9 cellular contexts compared by ENCODE assay signal in the genomic region with DNA sequence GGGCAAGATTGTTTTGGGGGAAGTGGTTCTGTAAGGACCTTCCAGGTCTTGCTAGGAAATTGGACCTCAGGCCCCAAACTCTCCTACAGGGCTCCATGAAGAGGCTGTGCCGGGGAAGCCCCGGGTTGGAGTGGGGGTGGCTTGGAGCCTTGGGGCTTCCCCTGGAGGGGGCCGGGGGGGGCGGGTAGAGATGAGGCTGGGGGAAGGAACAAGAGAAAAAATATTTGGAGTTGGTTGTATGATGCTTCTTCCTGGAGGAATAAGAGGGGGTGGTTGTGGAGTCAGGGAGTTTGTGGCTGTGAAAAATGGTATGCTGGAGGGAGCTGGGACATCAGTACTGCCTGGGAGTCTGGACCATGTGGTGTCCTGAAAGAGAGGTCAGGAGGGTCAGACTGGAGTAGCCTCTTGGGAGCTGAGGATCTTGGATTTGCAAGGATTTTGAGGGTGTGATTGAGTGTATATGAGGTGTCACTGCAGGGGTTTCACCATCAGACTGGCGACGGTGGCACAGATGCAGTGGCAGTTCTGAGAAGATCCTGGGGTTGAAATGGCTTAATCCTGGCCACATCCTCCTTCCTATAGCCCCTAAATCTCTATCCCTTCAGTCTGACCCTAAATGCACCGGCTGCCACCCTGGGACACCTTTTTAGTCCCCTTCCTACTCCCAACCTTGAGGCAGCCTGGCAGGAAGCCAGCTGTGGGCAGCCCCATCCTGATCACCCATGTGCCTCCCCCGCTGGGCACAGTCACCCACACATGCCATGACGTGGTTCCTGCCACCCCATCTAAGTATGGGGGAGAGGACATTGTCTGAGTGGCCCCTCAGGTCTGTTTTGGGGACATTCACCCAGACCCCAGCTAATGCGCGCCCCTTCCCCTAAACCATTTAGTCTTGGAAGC. TPM values are rescaled to one million over a fixed set of nuclear protein-coding genes. Genes with fewer than 3 reads are reported as not detected.
A peak's percentile ranks its signal among the peaks of the same experiment; 100 is the strongest.
DNase-seq lines count a peak whose midpoint lies in the region; ATAC-seq, FAIRE-seq and TF ChIP-seq lines count a peak whose summit lies in the region.
"Had no signal": no experiment of that assay in that cellular context is flagged by ENCODE, and none has a peak within 500 bp of the region (broad histone marks: within the 10 kb centered on the region; RNA-seq: fewer than 3 reads in every experiment).

No MANE protein-coding gene starts in this region.

- TF ChIP-seq POLR2A in suprapubic skin (IDR thresholded peaks at IDR 0.05): no peak

- ATAC-seq in HG03039 (IDR thresholded peaks at IDR 0.05; ENCODE audit: unreplicated experiment): no peak

- H3K4me1 Mint-ChIP-seq in astrocyte (ENCODE audit: low read depth, unreplicated experiment): peaks cover 59% of the 10 kb centered on the region

- H3K27me3 Mint-ChIP-seq in astrocyte (ENCODE audit: low read depth, unreplicated experiment): no peaks in the 10 kb centered on the region

- no peak for FAIRE-seq in astrocyte (lab: Jason Lieb, UNC)
- FAIRE-seq: colon had no signal

- no peaks in the 10 kb centered on the region for H3K9me3 Mint-ChIP-seq in astrocyte (ENCODE audit: unreplicated experiment)

- H3K9me3 ChIP-seq in SJCRH30 (replicated peaks) (no peaks in the 10 kb centered on the region), astrocyte (ENCODE audit: insufficient read depth, low read depth, low read length) (no peaks in the 10 kb centered on the region), mucosa of stomach (ENCODE audit: control insufficient read depth, low read length) (no peaks in the 10 kb centered on the region), suprapubic skin (no peaks in the 10 kb centered on the region)

- H3K36me3 ChIP-seq in SJCRH30: no peaks in the 10 kb centered on the region
- H3K36me3 ChIP-seq in astrocyte (ENCODE audit: insufficient read depth, low read length): no peaks in the 10 kb centered on the region
- H3K36me3 ChIP-seq in mucosa of stomach (ENCODE audit: control insufficient read depth, insufficient read depth, low read length): no peaks in the 10 kb centered on the region
- no peaks in the 10 kb centered on the region for H3K36me3 ChIP-seq in suprapubic skin

- 36% methylated on average over 11 of the region's 11 CpGs for WGBS in suprapubic skin

- H3K9ac ChIP-seq in astrocyte (ENCODE audit: low read length): peak overlapping the region; percentile 39
- H3K9ac ChIP-seq in mucosa of stomach (ENCODE audit: low read length): peak overlapping the region; percentile 72

- H3K27me3 ChIP-seq in SJCRH30 (no peaks in the 10 kb centered on the region), astrocyte (ENCODE audit: insufficient read depth, low read length) (no peaks in the 10 kb centered on the region), mucosa of stomach (ENCODE audit: control insufficient read depth, insufficient read depth, low read length) (no peaks in the 10 kb centered on the region), suprapubic skin (no peaks in the 10 kb centered on the region)

- H3K4me3 ChIP-seq in SJCRH30 (peak overlapping the region; percentile 93), astrocyte (ENCODE audit: insufficient read depth, low read depth, low read length) (no peak overlapping the region), mucosa of stomach (ENCODE audit: low read length) (no peak overlapping the region), suprapubic skin (peak overlapping the region; percentile 95)

- no peak overlapping the region for H2AFZ ChIP-seq in astrocyte (ENCODE audit: low read depth, low read length)

- H3K4me1 ChIP-seq in SJCRH30 (peaks cover 48% of the 10 kb centered on the region), astrocyte (ENCODE audit: insufficient read depth, low read length) (peaks cover 85% of the 10 kb centered on the region), mucosa of stomach (ENCODE audit: control insufficient read depth, insufficient read depth, low read length) (peaks cover 73% of the 10 kb centered on the region), suprapubic skin (peaks cover 94% of the 10 kb centered on the region)

- H3K27ac ChIP-seq in SJCRH30 (no peak overlapping the region; the same call in 1 of the 2 replicates), astrocyte (ENCODE audit: low read depth, low read length) (no peak overlapping the region), suprapubic skin (peak overlapping the region; percentile 96)

- no peak for TF ChIP-seq EP300 in suprapubic skin (IDR thresholded peaks at IDR 0.05)

- DNase-seq in AML-193 (lab: John Stamatoyannopoulos, UW) (peak; percentile 57 to 69), SJCRH30 (no peak), astrocyte (ENCODE audit: low read depth) (no peak), suprapubic skin (ENCODE audit: low spot score in 2 of 2) (peak; percentile 84), cerebellar cortex (ENCODE audit: low spot score) (no peak), NCI-H1417 (lab: John Stamatoyannopoulos, UW) (no peak)

- peaks cover 37% of the 10 kb centered on the region for H4K20me1 ChIP-seq in astrocyte (ENCODE audit: insufficient read depth, low read length)

- H3K4me2 ChIP-seq in astrocyte (ENCODE audit: low read length): peak overlapping the region; percentile 96

- H3K4me3 Mint-ChIP-seq in astrocyte (ENCODE audit: unreplicated experiment): peak overlapping the region; percentile 89

- peaks cover 67% of the 10 kb centered on the region for H3K79me2 ChIP-seq in astrocyte (ENCODE audit: insufficient read depth, low read length)

- TF ChIP-seq CTCF in astrocyte (IDR thresholded peaks at IDR 0.05; ENCODE audit: insufficient read depth, low read depth, low read length) (no peak), suprapubic skin (IDR thresholded peaks at IDR 0.05) (no peak)

- H3K36me3 Mint-ChIP-seq in astrocyte (ENCODE audit: low read depth, unreplicated experiment): no peaks in the 10 kb centered on the region

- H3K27ac Mint-ChIP-seq in astrocyte (ENCODE audit: unreplicated experiment): no peak overlapping the region

RNA-seq across cellular contexts. Expression of gene RARA, which starts 10.9 kb away (rescaled TPM):
- 42.3 and 43.2 TPM in 2 replicates for total RNA-seq in SJCRH30 (2014; rRNA removed; shearing (Covaris generic))
- total RNA-seq in astrocyte (37.6 and 38.8 TPM in 2 replicates), suprapubic skin (10 to 100 TPM; 19.4 to 32.1 (median 28.3) TPM)

RNA-seq across cellular contexts. Expression of gene CDC6, which starts 32.2 kb away (rescaled TPM):
- 89.3 and 97.0 TPM in 2 replicates for total RNA-seq in SJCRH30 (2014; rRNA removed; shearing (Covaris generic))
- 6.4 and 14.4 TPM in 2 replicates for total RNA-seq in astrocyte
- 1 to 10 TPM; 2.7 to 5.3 (median 3.3) TPM for total RNA-seq in suprapubic skin

RNA-seq across cellular contexts. Expression of gene GJD3, which starts 44.6 kb away (rescaled TPM):
- not detected in 2 replicates for total RNA-seq in SJCRH30 (2014; rRNA removed; shearing (Covaris generic))
- total RNA-seq in astrocyte: 0.34 and 0.43 TPM in 2 replicates
- total RNA-seq in suprapubic skin: 1 to 10 TPM in 1 of 4 donors, not detected in 3; 2.1 TPM

Comparison
In these comparisons a context has a peak if more than half of its experiments do, and no peak if none do; other contexts are left out.
1. DNase-seq: peak in AML-193 (2 of 2) and suprapubic skin (2 of 2); none in SJCRH30 (0 of 2), astrocyte (single experiment), cerebellar cortex (single experiment) and NCI-H1417 (0 of 3).
2. H3K4me3 ChIP-seq: peak in SJCRH30 (single experiment) and suprapubic skin (single experiment); none in astrocyte (single experiment) and mucosa of stomach (single experiment).